In the genomic region with DNA sequence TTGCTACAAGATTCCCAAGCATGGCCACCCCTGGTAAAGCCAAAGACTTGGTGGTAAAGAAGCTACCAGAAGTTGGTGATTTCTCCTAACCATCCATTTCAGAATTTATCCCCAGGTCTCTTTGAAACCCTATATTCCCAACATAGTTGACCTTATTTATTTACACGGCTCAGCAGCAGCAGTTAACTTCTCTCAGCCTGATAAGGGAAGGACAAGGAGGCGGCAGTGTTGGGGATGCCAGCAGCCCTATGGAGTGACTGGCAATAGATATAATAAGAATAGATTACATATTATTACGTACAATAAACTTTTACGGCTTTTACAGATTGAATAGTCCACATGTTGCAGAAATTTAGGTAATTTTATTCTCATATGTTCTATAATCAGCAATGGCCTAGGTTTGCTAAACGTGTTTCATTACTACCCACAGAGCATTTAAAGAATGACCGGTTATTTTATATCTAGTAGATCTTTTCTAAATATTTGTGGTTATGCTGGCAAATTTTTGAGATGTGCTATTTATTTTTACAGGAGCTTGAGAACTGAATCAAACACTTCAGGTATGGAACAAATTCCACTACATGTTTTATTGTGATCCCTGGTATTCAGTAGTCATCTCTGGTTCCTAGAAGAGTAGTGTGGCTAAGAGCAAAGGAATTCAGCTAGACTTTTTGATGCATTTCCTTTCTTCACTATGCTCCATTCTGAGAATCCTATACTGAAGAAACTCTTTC, we compare ENCODE assay signal across 15 cellular contexts. TPM values are rescaled to one million over a fixed set of nuclear protein-coding genes. Genes with fewer than 3 reads are reported as not detected.
A peak's percentile ranks its signal among the peaks of the same experiment; 100 is the strongest.
DNase-seq lines count a peak whose midpoint lies in the region; ATAC-seq and TF ChIP-seq lines count a peak whose summit lies in the region.
"Had no signal": no experiment of that assay in that cellular context is flagged by ENCODE, and none has a peak within 500 bp of the region (broad histone marks: within the 10 kb centered on the region; RNA-seq: fewer than 3 reads in every experiment).

No MANE protein-coding gene starts in this region.

- no peak overlapping the region for H3K9ac ChIP-seq in IMR-90 (ENCODE audit: low read depth, low read length)
- no peak overlapping the region for H3K9ac ChIP-seq in mammary epithelial cell (ENCODE audit: insufficient read depth, low read length)
- H3K9ac ChIP-seq in mesenchymal stem cell (ENCODE audit: low read length): no peak overlapping the region

- no peaks in the 10 kb centered on the region; the same call in none of the 2 replicates for H3K9me1 ChIP-seq in IMR-90 (ENCODE audit: insufficient read depth, low read length)

- peak overlapping the region; percentile 94 for H2BK20ac ChIP-seq in IMR-90 (ENCODE audit: low read depth, low read length)

- H2AK5ac ChIP-seq in IMR-90 (ENCODE audit: low read depth, low read length): no peak overlapping the region
- H2AK5ac ChIP-seq in mesenchymal stem cell (ENCODE audit: low read length, severe bottlenecking): peak overlapping the region; percentile 68

- H3K36me3 ChIP-seq in IMR-90 (ENCODE audit: control insufficient read depth, insufficient read depth, low read length) (no peaks in the 10 kb centered on the region), mammary epithelial cell (ENCODE audit: insufficient read depth, low read length) (no peaks in the 10 kb centered on the region), mesenchymal stem cell (ENCODE audit: control insufficient read depth in 1 of 2, insufficient read depth in 2 of 2, low read depth in 1 of 2, low read length in 2 of 2) (no peaks in the 10 kb centered on the region)
- H3K36me3 ChIP-seq: left ventricle myocardium inferior had no signal

- H3K27me3 ChIP-seq in IMR-90 (ENCODE audit: control insufficient read depth, insufficient read depth, low read length) (no peaks in the 10 kb centered on the region), mammary epithelial cell (ENCODE audit: insufficient read depth, low read length) (no peaks in the 10 kb centered on the region), mesenchymal stem cell (ENCODE audit: control insufficient read depth in 1 of 2, insufficient read depth in 1 of 2, low read length in 2 of 2) (no peaks in the 10 kb centered on the region)

- DNase-seq in AG09309 (ENCODE audit: low read depth): peak; percentile 67
- DNase-seq in IMR-90: peak; percentile 80
- DNase-seq in mammary epithelial cell: peak; percentile 83
- DNase-seq in mesenchymal stem cell: peak; percentile 24
- DNase-seq in NK-92 (lab: John Stamatoyannopoulos, UW; ENCODE audit: unreplicated experiment): no peak
- DNase-seq in COLO829 (ENCODE audit: low spot score): no peak
- DNase-seq: GF-D8, left ventricle myocardium inferior, NCI-H1436, NCI-H526 treated with DMSO at 0.1 percent for 48 hours, occipital lobe had no signal

- H2BK15ac ChIP-seq in IMR-90 (ENCODE audit: low read depth, low read length) (no peak overlapping the region; the same call in 1 of the 3 replicates), mesenchymal stem cell (ENCODE audit: low read depth, poor library complexity, severe bottlenecking) (no peak overlapping the region)

- no peak overlapping the region for H4K5ac ChIP-seq in IMR-90 (ENCODE audit: low read depth, low read length)

- H3K4me2 ChIP-seq in IMR-90 (ENCODE audit: low read depth, low read length): peak overlapping the region; percentile 82; the same call in 1 of the 2 replicates
- H3K4me2 ChIP-seq in mammary epithelial cell (ENCODE audit: insufficient read depth, low read depth, low read length): peak overlapping the region; percentile 55
- no peak overlapping the region for H3K4me2 ChIP-seq in mesenchymal stem cell (ENCODE audit: low read length, poor library complexity, severe bottlenecking)

- no peak overlapping the region for H3K4me3 ChIP-seq in AG09309 (ENCODE audit: control insufficient read depth, low read depth, low read length)
- H3K4me3 ChIP-seq in IMR-90 (ENCODE audit: insufficient read depth, low read depth, low read length): no peak overlapping the region
- H3K4me3 ChIP-seq in mammary epithelial cell (replicated peaks in 1 of 3; ENCODE audit: insufficient read depth in 1 of 3, low read depth in 2 of 3, low read length in 3 of 3): no peak overlapping the region
- H3K4me3 ChIP-seq in mesenchymal stem cell (ENCODE audit: insufficient read depth in 1 of 2, low read depth in 1 of 2, low read length in 2 of 2): no peak overlapping the region
- H3K4me3 ChIP-seq: left ventricle myocardium inferior, SK-N-MC had no signal

- no peak overlapping the region for H3K27ac Mint-ChIP-seq in activated T-helper 17 cell treated with anti-CD3 and anti-CD28 coated beads, Interleukin-2, amount 50 U/mL, for 72 hours
- H3K27ac Mint-ChIP-seq: CD14-positive monocyte had no signal

- no peaks in the 10 kb centered on the region for H3K9me3 ChIP-seq in IMR-90 (ENCODE audit: control insufficient read depth, insufficient read depth, low read length)
- no peaks in the 10 kb centered on the region for H3K9me3 ChIP-seq in mammary epithelial cell (replicated peaks; ENCODE audit: insufficient read depth, low read length)
- H3K9me3 ChIP-seq in mesenchymal stem cell (ENCODE audit: control insufficient read depth, low read length): peaks cover 9% of the 10 kb centered on the region
- H3K9me3 ChIP-seq: left ventricle myocardium inferior had no signal

- H4K91ac ChIP-seq in IMR-90 (ENCODE audit: insufficient read depth, low read depth, low read length): peak overlapping the region; percentile 52; the same call in 1 of the 2 replicates
- no peak overlapping the region for H4K91ac ChIP-seq in mesenchymal stem cell (ENCODE audit: low read length)

- no peaks in the 10 kb centered on the region for H3K4me1 Mint-ChIP-seq in activated T-helper 17 cell treated with anti-CD3 and anti-CD28 coated beads, Interleukin-2, amount 50 U/mL, for 72 hours
- H3K4me1 Mint-ChIP-seq: CD14-positive monocyte had no signal

- peak overlapping the region; percentile 12 to 68; a peak in 3 of 4 replicates for H4K8ac ChIP-seq in IMR-90 (ENCODE audit: low read depth in 2 of 2, low read length in 2 of 2)
- no peak overlapping the region for H4K8ac ChIP-seq in mesenchymal stem cell (ENCODE audit: low read length)

- H2BK120ac ChIP-seq in IMR-90 (ENCODE audit: low read depth, low read length) (peak overlapping the region; percentile 92), mesenchymal stem cell (ENCODE audit: low read depth, low read length) (no peak overlapping the region)

- in situ Hi-C loops in IMR-90 (cut with MboI; ENCODE audit: low sequenced_read_pairs): no loop called here
- in situ Hi-C loops in mammary epithelial cell (cut with MboI; ENCODE audit: low sequenced_read_pairs in 2 of 2): no loop called here

- H3K56ac ChIP-seq in IMR-90 (ENCODE audit: extremely low read depth, insufficient read depth, low read length): peak overlapping the region; percentile 59; the same call in 1 of the 2 replicates

- H3K79me2 ChIP-seq in mammary epithelial cell (ENCODE audit: insufficient read depth, low read length): no peaks in the 10 kb centered on the region

- no peaks in the 10 kb centered on the region for H3K79me1 ChIP-seq in IMR-90 (ENCODE audit: low read depth in 1 of 2, low read length in 2 of 2)
- H3K79me1 ChIP-seq in mesenchymal stem cell (replicated peaks; ENCODE audit: low read length, poor library complexity, severe bottlenecking): no peaks in the 10 kb centered on the region

- H3K9me3 Mint-ChIP-seq in activated T-helper 17 cell treated with anti-CD3 and anti-CD28 coated beads, Interleukin-2, amount 50 U/mL, for 72 hours: no peaks in the 10 kb centered on the region

- peaks cover 3% of the 10 kb centered on the region for H3K27me3 Mint-ChIP-seq in activated T-helper 17 cell treated with anti-CD3 and anti-CD28 coated beads, Interleukin-2, amount 50 U/mL, for 72 hours

- WGBS in IMR-90 (ENCODE audit: extremely low coverage in 2 of 2, insufficient read length in 1 of 2), 2 experiments: no CpG with 5 or more reads among the region's 6 CpGs
- 64% methylated on average over 6 of the region's 6 CpGs for WGBS in mammary epithelial cell (ENCODE audit: low coverage, missing lambda C conversion rate)
- WGBS in mesenchymal stem cell: 20% methylated on average over 1 of the region's 6 CpGs

- intact Hi-C loops in IMR-90 (cut with micrococcal nuclease) (no loop called here), mammary epithelial cell (cut with micrococcal nuclease) (loop anchor here (2.0 to 5.0 kb wide), 2 partner anchors 19 to 34 kb away; a partner anchor contains a TSS)

- no peaks in the 10 kb centered on the region for H3K36me3 Mint-ChIP-seq in activated T-helper 17 cell treated with anti-CD3 and anti-CD28 coated beads, Interleukin-2, amount 50 U/mL, for 72 hours (ENCODE audit: low read depth)
- H3K36me3 Mint-ChIP-seq: CD14-positive monocyte had no signal

- TF ChIP-seq CTCF in AG09309 (IDR thresholded peaks at IDR 0.05; ENCODE audit: control insufficient read depth, insufficient read depth, low read depth, low read length, missing control alignments) (no peak), IMR-90 (conservative IDR thresholded peaks at IDR 0.05; ENCODE audit: low read depth, low read length) (no peak), mammary epithelial cell (conservative IDR thresholded peaks at IDR 0.05 in 1 of 2, IDR thresholded peaks at IDR 0.05 in 1 of 2; ENCODE audit: extremely low read depth in 1 of 2, insufficient read depth in 1 of 2, low read depth in 1 of 2, low read length in 2 of 2) (no peak)

- peak; percentile 92 for ATAC-seq in IMR-90 (ENCODE audit: low read depth)
- ATAC-seq in activated T-helper 17 cell treated with anti-CD3 and anti-CD28 coated beads, Interleukin-2, amount 50 U/mL, for 72 hours (replicated peaks): no peak
- ATAC-seq in HG03196 (IDR thresholded peaks at IDR 0.05; ENCODE audit: unreplicated experiment): no peak

- POLR2A ChIA-PET in IMR-90 (lab: Charles Lee; ENCODE audit: unreplicated experiment): no interaction called here

- CTCF ChIA-PET in IMR-90 (lab: Yijun Ruan, JAX): interaction anchor here (1.0 kb wide), 1 partner anchor 11 kb away, joined by 3 read pairs; no protein-coding TSS in a partner anchor
- CTCF ChIA-PET in mammary epithelial cell (lab: Charles Lee; ENCODE audit: low non-redundant PET): no interaction called here

- H3K14ac ChIP-seq in IMR-90 (replicated peaks; ENCODE audit: low read depth, low read length) (peak overlapping the region; percentile 31; the same call in 1 of the 2 replicates), mesenchymal stem cell (ENCODE audit: low read length in 2 of 2) (no peak overlapping the region)

- H3K4me1 ChIP-seq in IMR-90 (ENCODE audit: control insufficient read depth, insufficient read depth, low read length): peaks cover 5% of the 10 kb centered on the region; the same call in 1 of the 2 replicates
- peaks cover 25% of the 10 kb centered on the region for H3K4me1 ChIP-seq in mammary epithelial cell (ENCODE audit: insufficient read depth, low read length)
- H3K4me1 ChIP-seq in mesenchymal stem cell (ENCODE audit: control insufficient read depth, insufficient read depth, low read depth, low read length): peaks cover 5% of the 10 kb centered on the region
- H3K4me1 ChIP-seq: left ventricle myocardium inferior had no signal

- TF ChIP-seq POLR2A in IMR-90 (IDR thresholded peaks at IDR 0.05; ENCODE audit: low read depth, low read length): no peak

- TF ChIP-seq RAD21 in IMR-90 (IDR thresholded peaks at IDR 0.05; ENCODE audit: low read length): no peak

- peak overlapping the region; percentile 23; the same call in 1 of the 2 replicates for H3K23ac ChIP-seq in IMR-90 (ENCODE audit: low read depth, low read length)
- H3K23ac ChIP-seq in mesenchymal stem cell (ENCODE audit: low read length in 2 of 2): no peak overlapping the region

- no peak overlapping the region for H2BK12ac ChIP-seq in mesenchymal stem cell (ENCODE audit: low read length in 2 of 2)

- no peak overlapping the region for H3K4me3 Mint-ChIP-seq in activated T-helper 17 cell treated with anti-CD3 and anti-CD28 coated beads, Interleukin-2, amount 50 U/mL, for 72 hours
- H3K4me3 Mint-ChIP-seq: CD14-positive monocyte had no signal

- peak overlapping the region; percentile 83; the same call in 1 of the 2 replicates for H3K4ac ChIP-seq in IMR-90 (ENCODE audit: low read depth, low read length)
- H3K4ac ChIP-seq in mesenchymal stem cell (ENCODE audit: low read depth in 1 of 2, low read length in 2 of 2): no peak overlapping the region

- dilution Hi-C loops in IMR-90 (cut with HindIII; ENCODE audit: low sequenced_read_pairs, unreplicated experiment) (no loop called here), mammary epithelial cell (cut with HindIII; ENCODE audit: low sequenced_read_pairs) (no loop called here)

- H2AK9ac ChIP-seq in IMR-90 (replicated peaks; ENCODE audit: low read depth, low read length, poor library complexity): no peak overlapping the region

- H2BK5ac ChIP-seq in IMR-90 (ENCODE audit: low read depth, low read length, poor library complexity, severe bottlenecking) (peak overlapping the region; percentile 84), mesenchymal stem cell (ENCODE audit: low read depth, low read length, poor library complexity, severe bottlenecking) (no peak overlapping the region)

- no peaks in the 10 kb centered on the region for H4K20me1 ChIP-seq in IMR-90 (ENCODE audit: insufficient read depth, low read length)
- no peaks in the 10 kb centered on the region for H4K20me1 ChIP-seq in mammary epithelial cell (ENCODE audit: insufficient read depth, low read length)

- no peak overlapping the region for H3K18ac ChIP-seq in IMR-90 (ENCODE audit: low read depth, low read length)
- no peak overlapping the region for H3K18ac ChIP-seq in mesenchymal stem cell (ENCODE audit: low read depth in 1 of 2, low read length in 2 of 2)

- BruUV-seq in IMR-90 (replicated peaks; lab: Mats Ljungman, UMichigan) (no TSS peak), mammary epithelial cell (replicated peaks; lab: Mats Ljungman, UMichigan) (no TSS peak)

- 0 out of 2 replicates have a peak overlapping the region, but pooled peaks have one; percentile 38 for H3K27ac ChIP-seq in IMR-90 (ENCODE audit: insufficient read depth, low read length)
- H3K27ac ChIP-seq in mammary epithelial cell (ENCODE audit: insufficient read depth, low read depth, low read length): no peak overlapping the region
- peak overlapping the region; percentile 86 for H3K27ac ChIP-seq in mesenchymal stem cell (ENCODE audit: low read length, poor library complexity, severe bottlenecking)
- H3K27ac ChIP-seq: left ventricle myocardium inferior, SK-N-MC had no signal

- H2AFZ ChIP-seq in IMR-90 (replicated peaks; ENCODE audit: low read length, poor library complexity): no peak overlapping the region
- H2AFZ ChIP-seq in mammary epithelial cell (ENCODE audit: low read depth, low read length): no peak overlapping the region
- no peak overlapping the region for H2AFZ ChIP-seq in mesenchymal stem cell (ENCODE audit: low read depth, low read length)

RNA-seq across cellular contexts. Expression of a gene that starts 19.8 kb away (rescaled TPM):
- total RNA-seq in IMR-90 (2012; rRNA removed): 40.1 and 63.0 TPM in 2 replicates
- polyA plus RNA-seq in IMR-90 (2012; rRNA removed): 14.4 and 17.7 TPM in 2 replicates
- polyA plus RNA-seq in IMR-90 (2012; cell fraction: cytosol; rRNA removed): 3.1 and 6.7 TPM in 2 replicates
- 2.4 and 16.7 TPM in 2 replicates for polyA plus RNA-seq in IMR-90 (2012; cell fraction: nucleus; rRNA removed; ENCODE audit: low replicate concordance)
- 10 to 100 TPM; 26.0 to 31.6 TPM for total RNA-seq in mammary epithelial cell
- 13.8 TPM for polyA plus RNA-seq in mammary epithelial cell
- 15.2 TPM for polyA minus RNA-seq in mammary epithelial cell
- 10.3 TPM for polyA plus RNA-seq in mesenchymal stem cell (2013, experiment 1 of 2)
- 10.7 TPM for polyA plus RNA-seq in mesenchymal stem cell (2013, experiment 2 of 2)
- total RNA-seq in activated T-helper 17 cell treated with anti-CD3 and anti-CD28 coated beads, Interleukin-2, amount 50 U/mL, for 72 hours: 10 to 100 TPM in 1 of 2 donors, 1 to 10 TPM in 1; 7.7 to 14.0 TPM

RNA-seq across cellular contexts. Expression of a gene that starts 32.2 kb away (rescaled TPM):
- total RNA-seq in IMR-90 (2012; rRNA removed) (not detected in 2 replicates), mammary epithelial cell (not detected)
- polyA plus RNA-seq in IMR-90 (2012; rRNA removed) (not detected in 2 replicates), mammary epithelial cell (not detected)
- not detected in 2 replicates for polyA plus RNA-seq in IMR-90 (2012; cell fraction: cytosol; rRNA removed)
- polyA plus RNA-seq in IMR-90 (2012; cell fraction: nucleus; rRNA removed; ENCODE audit: low replicate concordance): 0.10 TPM in 2 replicates
- not detected for polyA minus RNA-seq in mammary epithelial cell
- 0.41 TPM for polyA plus RNA-seq in mesenchymal stem cell (2013, experiment 1 of 2)
- polyA plus RNA-seq in mesenchymal stem cell (2013, experiment 2 of 2): 0.44 TPM
- total RNA-seq in activated T-helper 17 cell treated with anti-CD3 and anti-CD28 coated beads, Interleukin-2, amount 50 U/mL, for 72 hours: not detected
- total RNA-seq: left ventricle myocardium inferior had no signal
- polyA plus RNA-seq: CD14-positive monocyte had no signal

Comparison
In these comparisons a context has a peak if more than half of its experiments do, and no peak if none do; other contexts are left out.
1. DNase-seq: peak in AG09309 (single experiment), IMR-90 (single experiment), mammary epithelial cell (single experiment) and mesenchymal stem cell (single experiment); none in NK-92 (single experiment) and COLO829 (single experiment).